ENCODE assay signal across 1 cellular context in the genomic region with DNA sequence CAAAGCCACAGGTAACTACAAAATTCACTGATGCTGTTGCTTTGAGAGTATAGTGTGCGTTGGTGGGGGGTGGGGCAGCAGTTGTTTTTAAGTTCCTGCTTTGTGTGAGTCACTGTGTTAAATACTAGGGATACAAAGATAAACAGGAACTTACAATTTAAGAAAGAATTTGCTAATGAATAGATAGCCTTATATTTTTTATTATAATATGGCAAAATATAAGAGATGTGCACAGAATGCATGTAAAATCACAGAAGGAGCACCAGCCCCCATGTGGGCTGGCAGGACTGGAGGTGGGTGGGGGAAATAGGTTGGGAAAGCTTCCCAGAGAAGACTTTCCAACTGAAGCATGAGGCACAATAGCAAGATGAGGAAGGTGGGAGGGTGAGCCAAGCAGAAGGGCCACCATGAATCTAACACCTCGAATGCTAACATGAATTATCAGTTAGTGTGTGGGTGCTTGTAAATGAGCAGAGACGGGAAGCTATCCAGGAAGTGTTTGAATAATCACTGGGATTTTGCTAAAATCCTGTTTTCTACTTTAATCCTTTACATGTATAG.
TF ChIP-seq lines count a peak whose summit lies in the region.

No MANE protein-coding gene starts in this region.

TF ChIP-seq in IMR-90, 13 proteins besides CTCF, POLR2A, EP300 and RAD21:
- no peak for TF ChIP-seq CEBPB (IDR thresholded peaks at IDR 0.05; ENCODE audit: low read depth, low read length)
- TF ChIP-seq MAFK (IDR thresholded peaks at IDR 0.05; ENCODE audit: low read depth, low read length): no peak
- TF ChIP-seq, protein P1, sequence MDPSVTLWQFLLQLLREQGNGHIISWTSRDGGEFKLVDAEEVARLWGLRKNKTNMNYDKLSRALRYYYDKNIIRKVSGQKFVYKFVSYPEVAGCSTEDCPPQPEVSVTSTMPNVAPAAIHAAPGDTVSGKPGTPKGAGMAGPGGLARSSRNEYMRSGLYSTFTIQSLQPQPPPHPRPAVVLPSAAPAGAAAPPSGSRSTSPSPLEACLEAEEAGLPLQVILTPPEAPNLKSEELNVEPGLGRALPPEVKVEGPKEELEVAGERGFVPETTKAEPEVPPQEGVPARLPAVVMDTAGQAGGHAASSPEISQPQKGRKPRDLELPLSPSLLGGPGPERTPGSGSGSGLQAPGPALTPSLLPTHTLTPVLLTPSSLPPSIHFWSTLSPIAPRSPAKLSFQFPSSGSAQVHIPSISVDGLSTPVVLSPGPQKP (IDR thresholded peaks at IDR 0.05; ENCODE audit: borderline replicate concordance, low read depth, low read length): no peak
- no peak for TF ChIP-seq BHLHE40 (IDR thresholded peaks at IDR 0.05; ENCODE audit: low read depth, low read length)
- TF ChIP-seq SMC3 (IDR thresholded peaks at IDR 0.05; ENCODE audit: low read depth, low read length): no peak
- TF ChIP-seq NFE2L2 (IDR thresholded peaks at IDR 0.05; ENCODE audit: low read depth, low read length): no peak
- TF ChIP-seq MAZ (IDR thresholded peaks at IDR 0.05; ENCODE audit: borderline replicate concordance, low read depth, low read length): no peak
- TF ChIP-seq, protein P2, sequence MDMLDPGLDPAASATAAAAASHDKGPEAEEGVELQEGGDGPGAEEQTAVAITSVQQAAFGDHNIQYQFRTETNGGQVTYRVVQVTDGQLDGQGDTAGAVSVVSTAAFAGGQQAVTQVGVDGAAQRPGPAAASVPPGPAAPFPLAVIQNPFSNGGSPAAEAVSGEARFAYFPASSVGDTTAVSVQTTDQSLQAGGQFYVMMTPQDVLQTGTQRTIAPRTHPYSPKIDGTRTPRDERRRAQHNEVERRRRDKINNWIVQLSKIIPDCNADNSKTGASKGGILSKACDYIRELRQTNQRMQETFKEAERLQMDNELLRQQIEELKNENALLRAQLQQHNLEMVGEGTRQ (IDR thresholded peaks at IDR 0.05; ENCODE audit: low read depth, low read length): no peak
- TF ChIP-seq RFX5 (IDR thresholded peaks at IDR 0.05; ENCODE audit: low read depth, low read length): no peak
- no peak for TF ChIP-seq RCOR1 (IDR thresholded peaks at IDR 0.05; ENCODE audit: insufficient replicate concordance, low read length)
- no peak for TF ChIP-seq FOS (IDR thresholded peaks at IDR 0.05; ENCODE audit: low read depth, low read length)
- TF ChIP-seq CHD1 (IDR thresholded peaks at IDR 0.05; ENCODE audit: low read depth, low read length): no peak
- TF ChIP-seq MXI1 (IDR thresholded peaks at IDR 0.05; ENCODE audit: borderline replicate concordance, low read depth, low read length): no peak
